ENCODE assay signal across 10 cellular contexts in the genomic region with DNA sequence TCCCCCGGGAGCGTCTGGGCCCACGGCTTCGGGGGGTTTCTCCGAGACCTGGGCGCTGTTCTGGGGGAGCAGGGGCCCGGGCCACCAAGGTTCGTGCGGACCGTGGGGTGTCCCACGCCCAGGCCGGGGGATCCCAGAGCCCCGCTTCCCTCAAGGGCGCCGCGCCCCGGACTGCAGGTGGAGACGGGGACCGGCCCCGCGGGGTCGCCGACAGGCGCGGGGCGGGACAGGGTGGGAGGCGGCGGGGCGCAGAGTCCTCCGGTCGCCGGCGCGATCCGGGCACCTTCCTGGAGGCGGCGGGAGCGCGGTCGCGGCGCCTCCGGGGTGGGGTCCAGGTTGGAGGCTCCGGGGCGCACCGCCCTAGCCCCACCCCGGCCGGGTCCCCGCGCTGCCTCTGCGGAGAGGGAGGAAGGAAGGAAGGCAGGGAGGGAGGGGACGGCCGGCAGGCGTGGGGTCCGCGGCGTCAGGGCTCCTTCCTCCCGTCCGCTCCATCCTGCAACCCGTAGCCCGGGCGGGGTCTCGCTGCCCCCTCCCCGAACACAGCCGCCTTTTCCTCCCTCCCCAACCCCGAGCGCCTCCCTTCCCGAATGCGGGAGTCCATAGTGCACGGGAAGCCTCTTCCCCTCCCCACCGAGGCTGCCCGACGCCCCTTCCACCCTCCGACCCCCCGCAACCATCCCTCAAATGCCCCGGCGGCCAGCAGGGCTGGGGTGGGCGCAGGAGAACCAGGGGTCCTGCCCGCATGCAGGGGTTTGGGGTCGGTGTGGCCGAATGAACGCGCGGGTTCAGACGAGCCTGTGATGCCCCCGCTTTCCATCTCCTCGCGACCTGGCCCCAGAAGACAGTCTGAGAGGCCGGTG. TPM values are rescaled to one million over a fixed set of nuclear protein-coding genes. Genes with fewer than 3 reads are reported as not detected.
A peak's percentile ranks its signal among the peaks of the same experiment; 100 is the strongest.
DNase-seq lines count a peak whose midpoint lies in the region; ATAC-seq and TF ChIP-seq lines count a peak whose summit lies in the region.
"Had no signal": no experiment of that assay in that cellular context is flagged by ENCODE, and none has a peak within 500 bp of the region (broad histone marks: within the 10 kb centered on the region; RNA-seq: fewer than 3 reads in every experiment).

No MANE protein-coding gene starts in this region.

- peak; percentile 2; the same call in 1 of the 2 replicates for ATAC-seq in WTC11
- no peak for ATAC-seq in gastrocnemius medialis
- ATAC-seq in HG03378 (IDR thresholded peaks at IDR 0.05; ENCODE audit: unreplicated experiment) = no peak

- no peak for DNase-seq in WTC11 (ENCODE audit: low spot score)
- DNase-seq in iPS DF 6.9 (ENCODE audit: low read depth, low spot score) = no peak
- DNase-seq in gastrocnemius medialis = no peak
- no peak for DNase-seq in HFFc6
- no peak for DNase-seq in cerebellar cortex (ENCODE audit: low spot score)
- DNase-seq in NCI-H1092 treated with DMSO at 0.1 percent for 48 hours (lab: John Stamatoyannopoulos, UW) = no peak
- DNase-seq: NCI-H2171 had no signal

- H3K9me3 Mint-ChIP-seq in WTC11 (no peaks in the 10 kb centered on the region), HFFc6 (no peaks in the 10 kb centered on the region)

- peak overlapping the region; percentile 32; the same call in 1 of the 2 replicates for H3K4me3 ChIP-seq in GM08714 (ENCODE audit: low read length)
- H3K4me3 ChIP-seq in iPS DF 6.9 (ENCODE audit: low read length) = peak overlapping the region; percentile 34
- peak overlapping the region; percentile 19 to 51 (median 39) for H3K4me3 ChIP-seq in gastrocnemius medialis

- no peak overlapping the region for H3K27ac ChIP-seq in iPS DF 6.9 (ENCODE audit: low read length)
- H3K27ac ChIP-seq in gastrocnemius medialis = no peak overlapping the region
- H3K27ac ChIP-seq: epithelial cell of prostate had no signal

- H3K4me1 ChIP-seq in iPS DF 6.9 (ENCODE audit: control insufficient read depth, insufficient read depth, low read length) (no peaks in the 10 kb centered on the region; the same call in 1 of the 2 replicates), gastrocnemius medialis (peaks cover 14 to 25% of the 10 kb centered on the region in 2 donors)

- WGBS in iPS DF 6.9 (ENCODE audit: insufficient coverage, insufficient read length) = no CpG with 5 or more reads among the region's 89 CpGs

- H3K4me3 Mint-ChIP-seq in WTC11 (peak overlapping the region; percentile 65), HFFc6 (no peak overlapping the region)

- H3K36me3 ChIP-seq in iPS DF 6.9 (ENCODE audit: control insufficient read depth, insufficient read depth, low read length) (no peaks in the 10 kb centered on the region; the same call in 1 of the 2 replicates), gastrocnemius medialis (no peaks in the 10 kb centered on the region)

- H3K27me3 ChIP-seq in iPS DF 6.9 (ENCODE audit: control insufficient read depth, insufficient read depth, low read length) (peaks cover 58% of the 10 kb centered on the region), gastrocnemius medialis (peaks cover 34 to 41% (median 36%) of the 10 kb centered on the region in 3 donors)

- H3K9me3 ChIP-seq in iPS DF 6.9 (ENCODE audit: control insufficient read depth, insufficient read depth, low read length) (no peaks in the 10 kb centered on the region), gastrocnemius medialis (no peaks in the 10 kb centered on the region)

- peaks cover 82% of the 10 kb centered on the region for H3K27me3 Mint-ChIP-seq in WTC11 (ENCODE audit: low read depth)
- H3K27me3 Mint-ChIP-seq in HFFc6 (ENCODE audit: insufficient read depth) = peaks cover 44% of the 10 kb centered on the region

- TF ChIP-seq CTCF in WTC11 (IDR thresholded peaks at IDR 0.05) (no peak), gastrocnemius medialis (IDR thresholded peaks at IDR 0.05 in 4 of 5, conservative IDR thresholded peaks at IDR 0.05 in 1 of 5) (no peak), HFFc6 (IDR thresholded peaks at IDR 0.05) (no peak)

- H3K36me3 Mint-ChIP-seq in WTC11 = no peaks in the 10 kb centered on the region
- no peaks in the 10 kb centered on the region for H3K36me3 Mint-ChIP-seq in HFFc6 (ENCODE audit: low read depth)

- no peak for TF ChIP-seq POLR2A in gastrocnemius medialis (IDR thresholded peaks at IDR 0.05)

- in situ Hi-C loops in gastrocnemius medialis (cut with MboI; ENCODE audit: low sequenced_read_pairs in 4 of 4) = loop anchor here in 1 of 4 donors (10.0 kb wide), 1 partner anchor 65 kb away; the partner anchor contains the start of genes ALG12 and CRELD2

- CTCF ChIA-PET in WTC11 (lab: Charles Lee) = no interaction called here

- intact Hi-C loops in gastrocnemius medialis (cut with DNase I; ENCODE audit: low total_unique reads) = loop anchor here (10.0 kb wide), 1 partner anchor 655 kb away; the partner anchor contains the start of genes LMF2 and NCAPH2

- POLR2A ChIA-PET in WTC11 (lab: Charles Lee) = no interaction called here

- H3K4me1 Mint-ChIP-seq in WTC11 = no peaks in the 10 kb centered on the region
- H3K4me1 Mint-ChIP-seq in HFFc6 (ENCODE audit: low read depth) = peaks cover 9% of the 10 kb centered on the region; the same call in 1 of the 2 replicates

- H3K27ac Mint-ChIP-seq in WTC11 = no peak overlapping the region
- no peak overlapping the region for H3K27ac Mint-ChIP-seq in HFFc6

TF ChIP-seq in WTC11, 78 proteins besides CTCF, POLR2A, EP300 and RAD21:
- no peak for TF ChIP-seq KAT7 (CRISPR knock-in tag; IDR thresholded peaks at IDR 0.05; ENCODE audit: borderline replicate concordance)
- no peak for TF ChIP-seq GABPB1 (CRISPR knock-in tag; IDR thresholded peaks at IDR 0.05)
- TF ChIP-seq GRHL2 (CRISPR knock-in tag; IDR thresholded peaks at IDR 0.05; ENCODE audit: insufficient replicate concordance, severe bottlenecking) = no peak
- TF ChIP-seq, protein P1, sequence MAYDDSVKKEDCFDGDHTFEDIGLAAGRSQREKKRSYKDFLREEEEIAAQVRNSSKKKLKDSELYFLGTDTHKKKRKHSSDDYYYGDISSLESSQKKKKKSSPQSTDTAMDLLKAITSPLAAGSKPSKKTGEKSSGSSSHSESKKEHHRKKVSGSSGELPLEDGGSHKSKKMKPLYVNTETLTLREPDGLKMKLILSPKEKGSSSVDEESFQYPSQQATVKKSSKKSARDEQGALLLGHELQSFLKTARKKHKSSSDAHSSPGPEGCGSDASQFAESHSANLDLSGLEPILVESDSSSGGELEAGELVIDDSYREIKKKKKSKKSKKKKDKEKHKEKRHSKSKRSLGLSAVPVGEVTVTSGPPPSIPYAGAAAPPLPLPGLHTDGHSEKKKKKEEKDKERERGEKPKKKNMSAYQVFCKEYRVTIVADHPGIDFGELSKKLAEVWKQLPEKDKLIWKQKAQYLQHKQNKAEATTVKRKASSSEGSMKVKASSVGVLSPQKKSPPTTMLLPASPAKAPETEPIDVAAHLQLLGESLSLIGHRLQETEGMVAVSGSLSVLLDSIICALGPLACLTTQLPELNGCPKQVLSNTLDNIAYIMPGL (CRISPR knock-in tag; IDR thresholded peaks at IDR 0.05) = 0 out of 2 replicates have a peak, but pooled peaks have one; percentile 31
- no peak for TF ChIP-seq TCF7 (CRISPR knock-in tag; IDR thresholded peaks at IDR 0.05; ENCODE audit: low read depth)
- TF ChIP-seq NFYB (CRISPR knock-in tag; conservative IDR thresholded peaks at IDR 0.05; ENCODE audit: low read depth) = no peak

RNA-seq across cellular contexts. Expression of gene ZBED4, which starts 4.3 kb away (rescaled TPM):
- total RNA-seq in WTC11 (2021) = 24.7 to 29.2 TPM (median 24.8 TPM) in 3 replicates
- total RNA-seq in gastrocnemius medialis = 1 to 10 TPM; 6.7 to 8.4 (median 7.5) TPM
- total RNA-seq in HFFc6 (2021; fragmentation: NEBNext Ultra II Directional; extraction: Animal tissue kit (Norgen Biotek cat#: 25700)) = 10 to 100 TPM in 1 of 6 experiments, 1 to 10 TPM in 5; 7.9 to 10.9 (median 9.0) TPM

RNA-seq across cellular contexts. Expression of gene BRD1, which starts 21.7 kb away (rescaled TPM):
- total RNA-seq in WTC11 (2021) = 36.4 to 37.9 TPM (median 36.6 TPM) in 3 replicates
- 10 to 100 TPM; 15.6 to 25.2 (median 18.1) TPM for total RNA-seq in gastrocnemius medialis
- total RNA-seq in HFFc6 (2021; fragmentation: NEBNext Ultra II Directional; extraction: Animal tissue kit (Norgen Biotek cat#: 25700)) = 10 to 100 TPM; 17.2 to 20.8 (median 18.1) TPM
